ENCODE assay signal across 8 cellular contexts in genomic region chr6:143427109-143427817, GRCh38. TPM values are rescaled to one million over a fixed set of nuclear protein-coding genes. Genes with fewer than 3 reads are reported as not detected.
DNase-seq lines count a peak whose midpoint lies in the region; ATAC-seq lines count a peak whose summit lies in the region.

No MANE protein-coding gene starts in this region.

- H3K4me3 Mint-ChIP-seq in natural killer cell treated with Interleukin-12 subunit alpha and Interleukin-12 subunit beta and Interleukin-15 and Interleukin-18, amount 100 ng/mL, for 72 hours = no peak overlapping the region

- H3K27ac Mint-ChIP-seq in natural killer cell treated with Interleukin-12 subunit alpha and Interleukin-12 subunit beta and Interleukin-15 and Interleukin-18, amount 100 ng/mL, for 72 hours = no peak overlapping the region

- H3K9ac ChIP-seq in NT2/D1 (ENCODE audit: insufficient read length, low read depth) = no peak overlapping the region

- H3K36me3 ChIP-seq in NT2/D1 (ENCODE audit: insufficient read depth, insufficient read length, low read length) = peaks cover 9% of the 10 kb centered on the region

- H3K27me3 ChIP-seq in NT2/D1 (ENCODE audit: insufficient read depth, insufficient read length) = no peaks in the 10 kb centered on the region

- no peak overlapping the region for H3K4me3 ChIP-seq in NT2/D1 (ENCODE audit: insufficient read length, low read depth)

- H3K9me3 Mint-ChIP-seq in natural killer cell treated with Interleukin-12 subunit alpha and Interleukin-12 subunit beta and Interleukin-15 and Interleukin-18, amount 100 ng/mL, for 72 hours = no peaks in the 10 kb centered on the region

- DNase-seq in DMS153 treated with DMSO at 0.1 percent for 48 hours (lab: John Stamatoyannopoulos, UW; ENCODE audit: unreplicated experiment) (peak; percentile 50), HK-2 (ENCODE audit: unreplicated experiment) (peak; percentile 74), NT2/D1 (ENCODE audit: low read depth, low spot score) (peak; percentile 54), activated T-cell treated with anti-CD3 and anti-CD28 coated beads for 24 hours (ENCODE audit: low read depth) (peak; percentile 53)
- peak; percentile 77 for DNase-seq in natural killer cell treated with Interleukin-12 subunit alpha and Interleukin-12 subunit beta and Interleukin-15 and Interleukin-18, amount 100 ng/mL, for 72 hours (ENCODE audit: low spot score)
- DNase-seq in stimulated activated naive CD8-positive, alpha-beta T cell treated with anti-CD3 and anti-CD28 coated beads, Interleukin-15, Interleukin-2, amounts not matched to agents 100 U/mL and 50 U/mL, for 24 hours = peak; percentile 71

- peak; percentile 100 for ATAC-seq in GM21367 (IDR thresholded peaks at IDR 0.05; ENCODE audit: unreplicated experiment)
- peak; percentile 91 for ATAC-seq in esophagus mucosa
- ATAC-seq in natural killer cell treated with Interleukin-12 subunit alpha and Interleukin-12 subunit beta and Interleukin-15 and Interleukin-18, amount 100 ng/mL, for 72 hours = peak; percentile 90 to 94
- ATAC-seq in stimulated activated naive CD8-positive, alpha-beta T cell treated with anti-CD3 and anti-CD28 coated beads, Interleukin-15, Interleukin-2, amounts not matched to agents 100 U/mL and 50 U/mL, for 24 hours = peak; percentile 94

- H3K9me3 ChIP-seq in NT2/D1 (ENCODE audit: insufficient read depth, low read length) = no peaks in the 10 kb centered on the region

- no peaks in the 10 kb centered on the region for H3K27me3 Mint-ChIP-seq in natural killer cell treated with Interleukin-12 subunit alpha and Interleukin-12 subunit beta and Interleukin-15 and Interleukin-18, amount 100 ng/mL, for 72 hours

- H3K4me1 ChIP-seq in NT2/D1 (ENCODE audit: insufficient read depth, insufficient read length) = no peaks in the 10 kb centered on the region

- no peaks in the 10 kb centered on the region for H3K36me3 Mint-ChIP-seq in natural killer cell treated with Interleukin-12 subunit alpha and Interleukin-12 subunit beta and Interleukin-15 and Interleukin-18, amount 100 ng/mL, for 72 hours

- no peaks in the 10 kb centered on the region for H3K4me1 Mint-ChIP-seq in natural killer cell treated with Interleukin-12 subunit alpha and Interleukin-12 subunit beta and Interleukin-15 and Interleukin-18, amount 100 ng/mL, for 72 hours (ENCODE audit: low read depth in 2 of 2)

RNA-seq across cellular contexts. Expression of gene ADAT2, which starts 23.2 kb away (rescaled TPM):
- total RNA-seq in esophagus mucosa = 4.9 TPM
- 10 to 100 TPM; 11.1 to 26.9 TPM for total RNA-seq in natural killer cell treated with Interleukin-12 subunit alpha and Interleukin-12 subunit beta and Interleukin-15 and Interleukin-18, amount 100 ng/mL, for 72 hours

RNA-seq across cellular contexts. Expression of gene PEX3, which starts 23.3 kb away (rescaled TPM):
- 23.9 TPM for total RNA-seq in esophagus mucosa
- 10 to 100 TPM; 21.8 to 23.3 TPM for total RNA-seq in natural killer cell treated with Interleukin-12 subunit alpha and Interleukin-12 subunit beta and Interleukin-15 and Interleukin-18, amount 100 ng/mL, for 72 hours
